2 cellular contexts compared by ENCODE assay signal in genomic region chr10:3945026-3945425, GRCh38.
TF ChIP-seq lines count a peak whose summit lies in the region.

No MANE protein-coding gene starts in this region.

TF ChIP-seq in IMR-90, 13 proteins besides CTCF, POLR2A, EP300 and RAD21 (continued from another document):
- no peak for TF ChIP-seq CHD1 (IDR thresholded peaks at IDR 0.05; ENCODE audit: low read depth, low read length)
- TF ChIP-seq USF2 (IDR thresholded peaks at IDR 0.05; ENCODE audit: low read depth, low read length): no peak
- TF ChIP-seq BHLHE40 (IDR thresholded peaks at IDR 0.05; ENCODE audit: low read depth, low read length): no peak
- TF ChIP-seq RFX5 (IDR thresholded peaks at IDR 0.05; ENCODE audit: low read depth, low read length): no peak
- no peak for TF ChIP-seq NFE2L2 (IDR thresholded peaks at IDR 0.05; ENCODE audit: low read depth, low read length)
- no peak for TF ChIP-seq MAFK (IDR thresholded peaks at IDR 0.05; ENCODE audit: low read depth, low read length)

TF ChIP-seq in SK-N-SH treated with all-trans-retinoic acid at 6 μM for 48 hours, 23 proteins besides CTCF, POLR2A, EP300 and RAD21 (continued from another document):
- TF ChIP-seq ISL1 (CRISPR knock-in tag; IDR thresholded peaks at IDR 0.05): no peak
TF ChIP-seq in SK-N-SH treated with all-trans-retinoic acid at 6 μM for 48 hours: peak in this region for 0.
